24 cellular contexts compared by ENCODE assay signal in the genomic region with DNA sequence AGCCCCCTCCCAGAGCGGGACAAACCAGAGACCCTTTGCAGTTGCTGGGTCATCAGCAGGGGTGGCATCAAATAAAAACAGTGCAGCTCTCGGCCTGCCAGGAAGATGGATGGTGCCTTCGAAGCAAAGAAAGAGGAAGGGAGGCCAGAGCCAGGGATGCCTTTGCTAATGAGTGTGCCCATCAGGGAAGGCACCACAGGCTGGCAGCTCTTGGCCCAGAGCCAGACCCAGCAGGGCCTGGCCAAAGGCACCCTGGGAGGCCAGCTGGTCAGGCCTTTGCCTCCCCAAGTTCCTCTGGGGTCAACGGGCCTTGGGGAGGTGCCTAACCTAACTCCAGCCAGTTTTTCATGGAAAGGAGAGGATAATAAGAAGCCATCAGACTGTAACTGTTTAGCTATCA. TPM values are rescaled to one million over a fixed set of nuclear protein-coding genes. Genes with fewer than 3 reads are reported as not detected.
DNase-seq lines count a peak whose midpoint lies in the region; ATAC-seq and TF ChIP-seq lines count a peak whose summit lies in the region.
"Had no signal": no experiment of that assay in that cellular context is flagged by ENCODE, and none has a peak within 500 bp of the region (broad histone marks: within the 10 kb centered on the region; RNA-seq: fewer than 3 reads in every experiment).

No MANE protein-coding gene starts in this region.

- H3K9me3 Mint-ChIP-seq in Calu3 (ENCODE audit: low read depth, unreplicated experiment), result no peaks in the 10 kb centered on the region
- H3K9me3 Mint-ChIP-seq: naive B cell had no signal

- no peak for ATAC-seq in HG03139 (IDR thresholded peaks at IDR 0.05; ENCODE audit: unreplicated experiment)
- ATAC-seq: gastrocnemius medialis, HCT116 had no signal

- BruUV-seq in Calu3 (replicated peaks; lab: Mats Ljungman, UMichigan), result no TSS peak

- no peak overlapping the region for H3K4me3 Mint-ChIP-seq in Calu3 (ENCODE audit: low read depth, unreplicated experiment)
- H3K4me3 Mint-ChIP-seq: activated naive CD8-positive, alpha-beta T cell had no signal

- peaks cover 4% of the 10 kb centered on the region for H3K36me3 Mint-ChIP-seq in Calu3 (ENCODE audit: insufficient read depth, unreplicated experiment)
- H3K36me3 Mint-ChIP-seq: activated naive CD8-positive, alpha-beta T cell; naive B cell had no signal

- no peak overlapping the region for H3K4me2 ChIP-seq in hepatocyte

- no peaks in the 10 kb centered on the region for H3K9me2 ChIP-seq in hepatocyte (replicated peaks; ENCODE audit: insufficient read depth)

- H3K27ac ChIP-seq in VCaP, result peak overlapping the region; percentile 51
- peak overlapping the region; percentile 15 for H3K27ac ChIP-seq in hepatocyte
- H3K27ac ChIP-seq: brain microvascular endothelial cell, gastrocnemius medialis, ovary, skin epidermis had no signal

- no peaks in the 10 kb centered on the region for H3K9me3 ChIP-seq in hepatocyte (ENCODE audit: low read depth)
- H3K9me3 ChIP-seq: gastrocnemius medialis, ovary had no signal

- H2AFZ ChIP-seq in hepatocyte, result no peak overlapping the region

- peaks cover 25% of the 10 kb centered on the region for H3K4me1 Mint-ChIP-seq in Calu3 (ENCODE audit: low read depth, unreplicated experiment)

- no peaks in the 10 kb centered on the region for H3K27me3 ChIP-seq in hepatocyte
- H3K27me3 ChIP-seq: brain microvascular endothelial cell, ovary had no signal

- H3K27ac Mint-ChIP-seq in Calu3 (ENCODE audit: unreplicated experiment), result no peak overlapping the region
- H3K27ac Mint-ChIP-seq: activated naive CD8-positive, alpha-beta T cell had no signal

- CTCF ChIA-PET in Calu3 (lab: Charles Lee), result interaction anchor here (0.9 to 2.1 kb wide), 3 partner anchors 9 to 166 kb away, joined by 3 to 5 read pairs (median 3); partner anchors contain the start of genes DNPH1 and TJAP1

- no peaks in the 10 kb centered on the region for H3K36me3 ChIP-seq in hepatocyte (replicated peaks; ENCODE audit: insufficient read depth, low read depth)
- H3K36me3 ChIP-seq: brain microvascular endothelial cell, gastrocnemius medialis, ovary had no signal

- intact Hi-C loops in Calu3 (cut with micrococcal nuclease; ENCODE audit: unreplicated experiment), result no loop called here

- peak in 9 of 14 donors; percentile 2 to 45 (median 4) for DNase-seq in C1 segment of cervical spinal cord (lab: John Stamatoyannopoulos, UW)
- DNase-seq in Calu3, result peak; percentile 30
- DNase-seq in hepatocyte (ENCODE audit: low spot score), result no peak
- no peak for DNase-seq in T1000 (lab: John Stamatoyannopoulos, UW)
- no peak for DNase-seq in OCI-M2 (lab: John Stamatoyannopoulos, UW; ENCODE audit: unreplicated experiment)
- DNase-seq in stimulated activated naive CD4-positive, alpha-beta T cell (lab: John Stamatoyannopoulos, UW), result no peak
- DNase-seq: activated CD4-positive, CD25-positive, alpha-beta regulatory T cell; activated T-cell treated with anti-CD3 and anti-CD28 coated beads, Interleukin-2, amount 50 U/mL, for 48 hours; brain microvascular endothelial cell; erythroblast; gastrocnemius medialis; GF-D8; Kasumi-1; naive B cell; NCI-H1694; ovary; SIG-M5; stimulated activated CD4-positive, alpha-beta T cell treated with anti-CD3 and anti-CD28 coated beads, Interleukin-4, amount 100 ng/mL, for 4 hours; T-helper 2 cell had no signal

- no peaks in the 10 kb centered on the region for H4K20me1 ChIP-seq in hepatocyte (ENCODE audit: insufficient read depth, poor library complexity, severe bottlenecking)

- peaks cover 9% of the 10 kb centered on the region for H3K79me2 ChIP-seq in hepatocyte

- WGBS in hepatocyte (ENCODE audit: low lambda C conversion rate, missing lambda C conversion rate), result 84% methylated on average over 4 of the region's 4 CpGs

- peaks cover 7% of the 10 kb centered on the region for H3K4me1 ChIP-seq in hepatocyte (ENCODE audit: insufficient read depth)
- H3K4me1 ChIP-seq: gastrocnemius medialis had no signal

- peaks cover 52% of the 10 kb centered on the region for H3K27me3 Mint-ChIP-seq in Calu3 (ENCODE audit: unreplicated experiment)
- H3K27me3 Mint-ChIP-seq: activated naive CD8-positive, alpha-beta T cell had no signal

- no peak overlapping the region for H3K4me3 ChIP-seq in hepatocyte
- H3K4me3 ChIP-seq: gastrocnemius medialis, ovary, skin epidermis had no signal

- TF ChIP-seq CTCF in Calu3 (IDR thresholded peaks at IDR 0.05; ENCODE audit: unreplicated experiment) (no peak), VCaP (conservative IDR thresholded peaks at IDR 0.05) (no peak), hepatocyte (IDR thresholded peaks at IDR 0.05; ENCODE audit: poor library complexity) (no peak)

RNA-seq across cellular contexts. Expression of gene ZNF318, which starts 26.4 kb away (rescaled TPM):
- total RNA-seq in Calu3 (2022) (14.7 and 15.8 TPM in 2 replicates), hepatocyte (13.4 and 14.4 TPM in 2 replicates)
- polyA plus RNA-seq in hepatocyte, result 6.4 and 6.9 TPM in 2 replicates

RNA-seq across cellular contexts. Expression of gene ABCC10, which starts 31.5 kb away (rescaled TPM):
- total RNA-seq in Calu3 (2022) (53.0 and 60.4 TPM in 2 replicates), hepatocyte (16.7 and 17.6 TPM in 2 replicates)
- polyA plus RNA-seq in hepatocyte, result 33.3 and 41.3 TPM in 2 replicates

RNA-seq across cellular contexts. Expression of gene DLK2, which starts 59.5 kb away (rescaled TPM):
- 0.59 and 0.86 TPM in 2 replicates for total RNA-seq in Calu3 (2022)
- total RNA-seq in hepatocyte, result 0.33 and 0.60 TPM in 2 replicates
- polyA plus RNA-seq in hepatocyte, result 1.8 and 2.1 TPM in 2 replicates

Comparison
In these comparisons a context has a peak if more than half of its experiments do, and no peak if none do; other contexts are left out.
1. DNase-seq: peak in C1 segment of cervical spinal cord (9 of 14) and Calu3 (single experiment); none in hepatocyte (single experiment), T1000 (single experiment), OCI-M2 (single experiment) and stimulated activated naive CD4-positive, alpha-beta T cell (0 of 6).